33 cellular contexts compared by ENCODE assay signal in the genomic region with DNA sequence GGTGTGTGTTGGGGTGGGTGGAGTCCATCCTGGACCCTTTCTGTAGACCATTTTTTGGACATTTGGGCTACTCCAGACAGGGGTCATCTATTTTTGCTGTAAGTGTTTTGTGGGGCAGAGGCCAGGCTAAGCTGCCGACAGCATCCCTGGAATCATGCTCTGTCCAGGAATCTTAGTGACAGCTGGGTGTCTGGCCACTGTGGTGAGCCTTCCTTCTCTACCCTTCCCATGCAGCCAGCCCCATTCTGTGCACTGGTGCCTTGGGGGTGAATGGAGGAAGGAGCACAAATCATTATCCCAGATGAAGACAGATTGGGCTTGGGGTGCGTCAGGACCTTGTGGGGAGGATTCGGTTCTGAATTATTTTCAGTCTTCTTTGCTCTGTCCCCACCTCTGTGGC.
"Had no signal": no experiment of that assay in that cellular context is flagged by ENCODE, and none has a peak within 500 bp of the region (broad histone marks: within the 10 kb centered on the region; RNA-seq: fewer than 3 reads in every experiment).

No MANE protein-coding gene starts in this region.

- H3K27ac ChIP-seq: ascending aorta, breast epithelium, cardiac muscle cell, colonic mucosa, epithelial cell of prostate, esophagus squamous epithelium, gastroesophageal sphincter, WERI-Rb-1 had no signal

- ATAC-seq: activated CD4-positive, CD25-positive, alpha-beta regulatory T cell treated with anti-CD3 and anti-CD28 coated beads, Interleukin-2, amount 50 U/mL, for 24 hours; activated CD8-positive, alpha-beta T cell treated with anti-CD3 and anti-CD28 coated beads for 36 hours; activated naive CD4-positive, alpha-beta T cell treated with anti-CD3 and anti-CD28 coated beads, Interleukin-2, amount 50 U/mL, for 72 hours; gastroesophageal sphincter; T-helper 17 cell had no signal

- H3K4me1 ChIP-seq: breast epithelium, colonic mucosa had no signal

- DNase-seq: activated B cell treated with CpG ODN at 0.5 μM for 24 hours; activated CD4-positive, alpha-beta T cell treated with anti-CD3 and anti-CD28 coated beads for 48 hours; activated CD4-positive, alpha-beta T cell treated with anti-CD3 and anti-CD28 coated beads, Interleukin-2, amount 50 U/mL, for 1 hour; activated CD4-positive, alpha-beta T cell treated with anti-CD3 and anti-CD28 coated beads, Interleukin-2, amount 50 U/mL, for 48 hours; activated CD8-positive, alpha-beta memory T cell treated with anti-CD3 and anti-CD28 coated beads for 24 hours; activated CD8-positive, alpha-beta T cell treated with anti-CD3 and anti-CD28 coated beads for 36 hours; activated gamma-delta T cell; activated naive CD4-positive, alpha-beta T cell; activated naive CD4-positive, alpha-beta T cell treated with anti-CD3 and anti-CD28 coated beads, Interleukin-2, amount 10 ng/mL, durations not matched to agents 7 days and 5 days; activated naive CD8-positive, alpha-beta T cell treated with anti-CD3 and anti-CD28 coated beads, Interleukin-2, amount 10 ng/mL, durations not matched to agents 7 days and 5 days; activated T-cell treated with anti-CD3 and anti-CD28 coated beads, Interleukin-2, amount 50 U/mL, for 48 hours; central memory CD4-positive, alpha-beta T cell; cerebellar nuclear complex; colonic mucosa; effector CD8-positive, alpha-beta T cell; esophagus squamous epithelium; foreskin melanocyte; T-helper 1 cell; T-helper 17 cell; T1000; WERI-Rb-1 had no signal

- H3K27me3 ChIP-seq: ascending aorta, cardiac muscle cell, colonic mucosa, gastroesophageal sphincter had no signal

- FAIRE-seq: endometrium, endothelial cell of umbilical vein had no signal

- H3K9me3 Mint-ChIP-seq: activated B cell treated with CpG ODN at 0.5 μM for 24 hours; activated CD8-positive, alpha-beta T cell treated with anti-CD3 and anti-CD28 coated beads for 36 hours; activated naive CD4-positive, alpha-beta T cell treated with anti-CD3 and anti-CD28 coated beads, Interleukin-2, amount 10 ng/mL, durations not matched to agents 7 days and 5 days; activated naive CD4-positive, alpha-beta T cell treated with anti-CD3 and anti-CD28 coated beads, Interleukin-2, amount 50 U/mL, for 72 hours; activated naive CD8-positive, alpha-beta T cell treated with anti-CD3 and anti-CD28 coated beads, Interleukin-2, amount 10 ng/mL, durations not matched to agents 7 days and 5 days; activated T-helper 1 cell treated with anti-CD3 and anti-CD28 coated beads, Interleukin-12 subunit alpha, Interleukin-12 subunit beta, Interleukin-2, Interleukin-4 antibody, amounts not matched to agents 30 ng/mL and 10 ng/mL and 1 ng/mL, durations not matched to agents 14 hours and 24 hours and 36 hours; brain; T-helper 2 cell treated with Interferon-gamma antibody and Interleukin-4, amounts not matched to agents 5 μg/mL and 100 μg/mL, for 36 hours had no signal

- H3K4me1 Mint-ChIP-seq: activated B cell treated with CpG ODN at 0.5 μM for 24 hours; activated naive CD8-positive, alpha-beta T cell treated with anti-CD3 and anti-CD28 coated beads, Interleukin-2, amount 10 ng/mL, durations not matched to agents 7 days and 5 days had no signal

- H3K36me3 ChIP-seq: ascending aorta, breast epithelium, cardiac muscle cell, colonic mucosa, esophagus squamous epithelium, gastroesophageal sphincter, WERI-Rb-1 had no signal

- H3K27me3 Mint-ChIP-seq: brain had no signal

- H3K4me3 ChIP-seq: ascending aorta, breast epithelium, cardiac muscle cell, colonic mucosa, esophagus squamous epithelium, gastroesophageal sphincter had no signal

- H3K4me3 Mint-ChIP-seq: activated B cell treated with CpG ODN at 0.5 μM for 24 hours; activated CD8-positive, alpha-beta T cell treated with anti-CD3 and anti-CD28 coated beads for 36 hours; activated naive CD4-positive, alpha-beta T cell treated with anti-CD3 and anti-CD28 coated beads, Interleukin-2, amount 10 ng/mL, durations not matched to agents 7 days and 5 days; activated naive CD8-positive, alpha-beta T cell treated with anti-CD3 and anti-CD28 coated beads, Interleukin-2, amount 10 ng/mL, durations not matched to agents 7 days and 5 days; activated T-helper 1 cell treated with anti-CD3 and anti-CD28 coated beads, Interleukin-12 subunit alpha, Interleukin-12 subunit beta, Interleukin-2, Interleukin-4 antibody, amounts not matched to agents 30 ng/mL and 10 ng/mL and 1 ng/mL, durations not matched to agents 14 hours and 24 hours and 36 hours; brain; T-helper 17 cell; T-helper 2 cell treated with Interferon-gamma antibody and Interleukin-4, amounts not matched to agents 5 μg/mL and 100 μg/mL, for 36 hours had no signal

- H3K9me3 ChIP-seq: ascending aorta, breast epithelium, colonic mucosa, esophagus squamous epithelium, gastroesophageal sphincter had no signal

- H3K36me3 Mint-ChIP-seq: activated naive CD4-positive, alpha-beta T cell treated with anti-CD3 and anti-CD28 coated beads, Interleukin-2, amount 10 ng/mL, durations not matched to agents 7 days and 5 days; activated naive CD4-positive, alpha-beta T cell treated with anti-CD3 and anti-CD28 coated beads, Interleukin-2, amount 50 U/mL, for 72 hours; activated naive CD8-positive, alpha-beta T cell treated with anti-CD3 and anti-CD28 coated beads, Interleukin-2, amount 10 ng/mL, durations not matched to agents 7 days and 5 days; brain had no signal

- H3K27ac Mint-ChIP-seq: activated B cell treated with CpG ODN at 0.5 μM for 24 hours; activated CD8-positive, alpha-beta T cell treated with anti-CD3 and anti-CD28 coated beads for 36 hours; activated naive CD4-positive, alpha-beta T cell treated with anti-CD3 and anti-CD28 coated beads, Interleukin-2, amount 10 ng/mL, durations not matched to agents 7 days and 5 days; activated naive CD4-positive, alpha-beta T cell treated with anti-CD3 and anti-CD28 coated beads, Interleukin-2, amount 50 U/mL, for 72 hours; activated naive CD8-positive, alpha-beta T cell treated with anti-CD3 and anti-CD28 coated beads, Interleukin-2, amount 10 ng/mL, durations not matched to agents 7 days and 5 days; activated T-helper 1 cell treated with anti-CD3 and anti-CD28 coated beads, Interleukin-12 subunit alpha, Interleukin-12 subunit beta, Interleukin-2, Interleukin-4 antibody, amounts not matched to agents 30 ng/mL and 10 ng/mL and 1 ng/mL, durations not matched to agents 14 hours and 24 hours and 36 hours; brain; T-helper 17 cell; T-helper 2 cell treated with Interferon-gamma antibody and Interleukin-4, amounts not matched to agents 5 μg/mL and 100 μg/mL, for 36 hours had no signal
